23 cellular contexts compared by ENCODE assay signal in genomic region chr6:164097056-164097455, GRCh38.
A peak's percentile ranks its signal among the peaks of the same experiment; 100 is the strongest.
DNase-seq lines count a peak whose midpoint lies in the region; ATAC-seq, FAIRE-seq and TF ChIP-seq lines count a peak whose summit lies in the region.
"Had no signal": no experiment of that assay in that cellular context is flagged by ENCODE, and none has a peak within 500 bp of the region (broad histone marks: within the 10 kb centered on the region; RNA-seq: fewer than 3 reads in every experiment).

No MANE protein-coding gene starts in this region.

- no peak overlapping the region for H3K4me3 Mint-ChIP-seq in endothelial cell (ENCODE audit: unreplicated experiment)
- peak overlapping the region; percentile 7 for H3K4me3 Mint-ChIP-seq in neural crest cell
- H3K4me3 Mint-ChIP-seq in WTC11: no peak overlapping the region
- H3K4me3 Mint-ChIP-seq: IgD-negative memory B cell had no signal

- peak overlapping the region; percentile 93 for H3K27ac Mint-ChIP-seq in endothelial cell (ENCODE audit: unreplicated experiment)
- H3K27ac Mint-ChIP-seq in neural crest cell (ENCODE audit: unreplicated experiment): peak overlapping the region; percentile 51
- H3K27ac Mint-ChIP-seq in WTC11: no peak overlapping the region
- H3K27ac Mint-ChIP-seq: IgD-negative memory B cell had no signal

- H3K27ac ChIP-seq in substantia nigra (ENCODE audit: low read depth, low read length, poor library complexity, severe bottlenecking): peak overlapping the region; percentile 7
- H3K27ac ChIP-seq: GM23248, HL-60 had no signal

- CTCF ChIA-PET in WTC11 (lab: Charles Lee): interaction anchor here (0.7 to 1.2 kb wide), 2 partner anchors 9 to 494 kb away, joined by 3 read pairs; no protein-coding TSS in a partner anchor

- H3K36me3 Mint-ChIP-seq in endothelial cell (ENCODE audit: low read depth, unreplicated experiment): peaks cover 4% of the 10 kb centered on the region
- H3K36me3 Mint-ChIP-seq in neural crest cell (ENCODE audit: low read depth): peaks cover 27% of the 10 kb centered on the region
- no peaks in the 10 kb centered on the region for H3K36me3 Mint-ChIP-seq in WTC11
- H3K36me3 Mint-ChIP-seq: IgD-negative memory B cell had no signal

- H3K27me3 ChIP-seq in bronchial epithelial cell (ENCODE audit: control insufficient read depth, insufficient read depth, low read length): no peaks in the 10 kb centered on the region

- DNase-seq in bronchial epithelial cell (ENCODE audit: low read depth) (no peak), endothelial cell (ENCODE audit: low spot score) (no peak), neural crest cell (ENCODE audit: low read depth, low spot score) (no peak), substantia nigra (lab: John Stamatoyannopoulos, UW) (no peak), WTC11 (ENCODE audit: low spot score) (no peak)
- no peak for DNase-seq in NK-92 treated with Interleukin-12 subunit alpha and Interleukin-12 subunit beta, amount 100 ng/mL, for 24 hours (lab: John Stamatoyannopoulos, UW)
- DNase-seq: ACHN, AML-193, Caco-2, DMS153, GM23248, HCEC 1CT, MM.1S, NCI-H1105, NCI-H1694 treated with DMSO at 0.1 percent for 48 hours, NCI-H2107, NCI-H345, NCI-H526 treated with DMSO at 0.1 percent for 48 hours had no signal

- H3K27me3 Mint-ChIP-seq in endothelial cell (ENCODE audit: unreplicated experiment) (peaks cover 7% of the 10 kb centered on the region), neural crest cell (ENCODE audit: low read depth) (no peaks in the 10 kb centered on the region), WTC11 (ENCODE audit: low read depth) (no peaks in the 10 kb centered on the region)
- H3K27me3 Mint-ChIP-seq: IgD-negative memory B cell had no signal

- H3K9me3 Mint-ChIP-seq in endothelial cell (ENCODE audit: unreplicated experiment) (no peaks in the 10 kb centered on the region), neural crest cell (peaks cover 14% of the 10 kb centered on the region), WTC11 (peaks cover 4% of the 10 kb centered on the region; the same call in 1 of the 2 replicates)

- TF ChIP-seq CTCF in bronchial epithelial cell (IDR thresholded peaks at IDR 0.05; ENCODE audit: insufficient read depth, low read length, severe bottlenecking): no peak
- TF ChIP-seq CTCF in endothelial cell (IDR thresholded peaks at IDR 0.05; ENCODE audit: unreplicated experiment): no peak
- no peak for TF ChIP-seq CTCF in neural crest cell (conservative IDR thresholded peaks at IDR 0.05)
- TF ChIP-seq CTCF in WTC11 (IDR thresholded peaks at IDR 0.05): no peak

- no peak overlapping the region for H3K4me3 ChIP-seq in bronchial epithelial cell (ENCODE audit: low read depth, low read length)
- H3K4me3 ChIP-seq: GM23248 had no signal

- POLR2A ChIA-PET in WTC11 (lab: Charles Lee): no interaction called here

- H3K36me3 ChIP-seq in bronchial epithelial cell (ENCODE audit: control insufficient read depth, insufficient read depth, low read length): no peaks in the 10 kb centered on the region

- no peak for ATAC-seq in GM19351 (IDR thresholded peaks at IDR 0.05; ENCODE audit: unreplicated experiment)
- ATAC-seq in WTC11: no peak

- FAIRE-seq in bronchial epithelial cell (lab: Jason Lieb, UNC): peak; percentile 23
- FAIRE-seq: GM12892, HTR-8/SVneo had no signal

- H3K4me1 Mint-ChIP-seq in endothelial cell (ENCODE audit: unreplicated experiment) (peaks cover 58% of the 10 kb centered on the region), neural crest cell (peaks cover 65% of the 10 kb centered on the region), WTC11 (peaks cover 23% of the 10 kb centered on the region)

TF ChIP-seq in WTC11, 78 proteins besides CTCF, POLR2A, EP300 and RAD21:
- TF ChIP-seq ZNF263 (CRISPR knock-in tag; IDR thresholded peaks at IDR 0.05; ENCODE audit: low read depth) (no peak), ZNF512 (CRISPR knock-in tag; IDR thresholded peaks at IDR 0.05; ENCODE audit: borderline replicate concordance) (no peak), TEAD1 (CRISPR knock-in tag; IDR thresholded peaks at IDR 0.05) (no peak), CREB1 (CRISPR knock-in tag; IDR thresholded peaks at IDR 0.05) (no peak), TEAD4 (CRISPR knock-in tag; IDR thresholded peaks at IDR 0.05) (no peak), ZNF232 (CRISPR knock-in tag; IDR thresholded peaks at IDR 0.05) (no peak), RORB (CRISPR knock-in tag; IDR thresholded peaks at IDR 0.05) (no peak), ZNF219 (CRISPR knock-in tag; IDR thresholded peaks at IDR 0.05; ENCODE audit: borderline replicate concordance) (no peak), ATF2 (CRISPR knock-in tag; IDR thresholded peaks at IDR 0.05; ENCODE audit: borderline replicate concordance, low read depth) (no peak), CREM (CRISPR knock-in tag; IDR thresholded peaks at IDR 0.05) (no peak), EMX1 (CRISPR knock-in tag; IDR thresholded peaks at IDR 0.05) (no peak), E2F1 (CRISPR knock-in tag; IDR thresholded peaks at IDR 0.05) (no peak), ZNF671 (CRISPR knock-in tag; IDR thresholded peaks at IDR 0.05) (no peak), ATF1 (CRISPR knock-in tag; IDR thresholded peaks at IDR 0.05) (no peak), NR1H2 (CRISPR knock-in tag; IDR thresholded peaks at IDR 0.05) (no peak), ZNF121 (CRISPR knock-in tag; IDR thresholded peaks at IDR 0.05) (no peak), SMAD3 (CRISPR knock-in tag; IDR thresholded peaks at IDR 0.05; ENCODE audit: borderline replicate concordance) (no peak), MYBL2 (CRISPR knock-in tag; IDR thresholded peaks at IDR 0.05) (no peak), ZNF423 (CRISPR knock-in tag; IDR thresholded peaks at IDR 0.05) (no peak), OVOL2 (CRISPR knock-in tag; IDR thresholded peaks at IDR 0.05; ENCODE audit: borderline replicate concordance) (no peak)
